8 cellular contexts compared by ENCODE assay signal in the genomic region with DNA sequence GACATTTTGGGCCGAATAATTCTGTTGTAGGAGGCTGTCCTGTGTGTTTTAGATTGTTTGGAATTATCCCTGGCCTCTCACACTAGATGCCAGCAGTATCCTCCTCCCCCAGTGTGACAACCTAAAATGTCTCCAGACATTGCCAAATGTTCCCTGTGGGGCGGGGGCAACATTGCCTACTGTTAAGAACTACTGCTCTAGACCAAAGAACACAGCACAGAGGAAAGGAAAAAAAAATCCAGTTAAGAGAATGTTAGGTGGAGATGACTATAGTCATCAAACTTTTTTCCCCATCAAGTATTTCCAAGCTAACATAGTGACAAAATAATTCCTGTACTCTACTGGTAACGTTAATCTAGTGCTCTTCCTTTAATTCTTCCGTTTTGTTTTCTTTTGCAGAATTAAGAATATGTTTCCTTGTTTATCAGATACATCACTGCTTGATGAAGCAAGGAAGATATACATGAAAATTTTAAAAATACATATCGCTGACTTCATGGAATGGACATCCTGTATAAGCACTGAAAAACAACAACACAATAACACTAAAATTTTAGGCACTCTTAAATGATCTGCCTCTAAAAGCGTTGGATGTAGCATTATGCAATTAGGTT. TPM values are rescaled to one million over a fixed set of nuclear protein-coding genes. Genes with fewer than 3 reads are reported as not detected.
DNase-seq lines count a peak whose midpoint lies in the region; ATAC-seq, FAIRE-seq and TF ChIP-seq lines count a peak whose summit lies in the region.

No MANE protein-coding gene starts in this region.

- peaks cover 3 to 19% of the 10 kb centered on the region in 2 donors for H3K36me3 ChIP-seq in kidney (ENCODE audit: control insufficient read depth in 1 of 2, insufficient read depth in 2 of 2, low read length in 2 of 2)

- H3K27ac ChIP-seq in 22Rv1 (peak overlapping the region; percentile 100), kidney (ENCODE audit: low read depth in 2 of 2, low read length in 2 of 2) (peak overlapping the region; percentile 1 to 4)

- H3K27me3 Mint-ChIP-seq in activated B cell treated with CpG ODN at 0.5 μM for 24 hours: no peaks in the 10 kb centered on the region

- POLR2A ChIA-PET in activated B cell treated with CpG ODN at 0.5 μM for 24 hours (lab: Charles Lee): interaction anchor here (0.6 to 15.4 kb wide), 4 partner anchors 16 to 363 kb away, joined by 4 to 339 read pairs (median 175); a partner anchor contains a TSS

- intact Hi-C loops in activated B cell treated with CpG ODN at 0.5 μM for 24 hours (cut with micrococcal nuclease) (no loop called here), kidney (cut with DNase I) (no loop called here)

- DNase-seq in activated B cell treated with CpG ODN at 0.5 μM for 24 hours (no peak), kidney (no peak), OCI-M2 (lab: John Stamatoyannopoulos, UW; ENCODE audit: unreplicated experiment) (no peak), left lobe of liver (ENCODE audit: low spot score) (no peak)
- no peak for DNase-seq in activated effector memory CD4-positive, alpha-beta T cell treated with anti-CD3 and anti-CD28 coated beads, Interleukin-2, amount 50 U/mL, for 16 hours

- H3K36me3 Mint-ChIP-seq in activated B cell treated with CpG ODN at 0.5 μM for 24 hours (ENCODE audit: low read depth): peaks cover 59% of the 10 kb centered on the region

- peak overlapping the region in 1 of 2 donors; percentile 96 for H3K9ac ChIP-seq in kidney (ENCODE audit: low read length in 2 of 2)

- no peak for ATAC-seq in activated B cell treated with CpG ODN at 0.5 μM for 24 hours (ENCODE audit: low read depth)
- ATAC-seq in left lobe of liver: no peak
- no peak for ATAC-seq in GM21447 (IDR thresholded peaks at IDR 0.05; ENCODE audit: unreplicated experiment)

- TF ChIP-seq CTCF in 22Rv1 (IDR thresholded peaks at IDR 0.05) (no peak), GM12875 (IDR thresholded peaks at IDR 0.05; ENCODE audit: borderline replicate concordance, insufficient read depth, low read depth, low read length) (no peak), activated B cell treated with CpG ODN at 0.5 μM for 24 hours (IDR thresholded peaks at IDR 0.05) (no peak), kidney (IDR thresholded peaks at IDR 0.05; ENCODE audit: borderline replicate concordance, extremely low read depth, insufficient read depth) (no peak)

- CTCF ChIA-PET in activated B cell treated with CpG ODN at 0.5 μM for 24 hours (lab: Charles Lee): interaction anchor here (1.0 to 1.5 kb wide), 2 partner anchors 17 to 344 kb away, joined by 3 to 5 read pairs; no protein-coding TSS in a partner anchor

- H3K4me3 ChIP-seq in GM12875 (ENCODE audit: low read depth, low read length) (peak overlapping the region; percentile 12), kidney (ENCODE audit: low read length in 2 of 2) (no peak overlapping the region)

- FAIRE-seq in kidney (lab: Jason Lieb, UNC): no peak

- H3K9me3 Mint-ChIP-seq in activated B cell treated with CpG ODN at 0.5 μM for 24 hours: no peaks in the 10 kb centered on the region

- peak overlapping the region; percentile 97 for H3K27ac Mint-ChIP-seq in activated B cell treated with CpG ODN at 0.5 μM for 24 hours

- H3K4me3 Mint-ChIP-seq in activated B cell treated with CpG ODN at 0.5 μM for 24 hours: peak overlapping the region; percentile 61

- peaks cover 3 to 8% of the 10 kb centered on the region in 2 donors for H3K4me1 ChIP-seq in kidney (ENCODE audit: control insufficient read depth in 1 of 2, insufficient read depth in 1 of 2, low read depth in 1 of 2, low read length in 2 of 2)

- H3K4me1 Mint-ChIP-seq in activated B cell treated with CpG ODN at 0.5 μM for 24 hours: peaks cover 53% of the 10 kb centered on the region

- H3K9me3 ChIP-seq in kidney (ENCODE audit: control insufficient read depth in 1 of 2, low read length in 2 of 2): no peaks in the 10 kb centered on the region

RNA-seq across cellular contexts. Expression of a gene that starts 3.6 kb away (rescaled TPM):
- total RNA-seq in activated B cell treated with CpG ODN at 0.5 μM for 24 hours (56.6 and 59.0 TPM in 2 replicates), kidney (52.3 TPM), left lobe of liver (25.5 TPM)
- polyA plus RNA-seq in kidney (ENCODE audit: insufficient read depth, low read depth, low replicate concordance): 27.9 TPM

RNA-seq across cellular contexts. Expression of a gene that starts 24.8 kb away (rescaled TPM):
- 0.39 TPM in 1 of 2 replicates, not detected in the other for total RNA-seq in activated B cell treated with CpG ODN at 0.5 μM for 24 hours
- 0.19 TPM for total RNA-seq in kidney
- not detected for polyA plus RNA-seq in kidney (ENCODE audit: insufficient read depth, low read depth, low replicate concordance)
- total RNA-seq in left lobe of liver: 0.18 TPM
